In genomic region chr22:19180740-19181410, GRCh38 we compare ENCODE assay signal across 21 cellular contexts. TPM values are rescaled to one million over a fixed set of nuclear protein-coding genes. Genes with fewer than 3 reads are reported as not detected.
"Had no signal": no experiment of that assay in that cellular context is flagged by ENCODE, and none has a peak within 500 bp of the region (broad histone marks: within the 10 kb centered on the region; RNA-seq: fewer than 3 reads in every experiment).

No MANE protein-coding gene starts in this region.

- H3K36me3 Mint-ChIP-seq: stimulated activated memory B cell treated with anti-CD40 and anti-IgM and Interleukin-4, amounts not matched to agents 10 μg/mL and 1 μg/mL and 100 μg/mL, for 72 hours had no signal

- H3K4me3 Mint-ChIP-seq: activated CD4-positive, alpha-beta memory T cell treated with anti-CD3 and anti-CD28 coated beads, Interleukin-2, amount 10 ng/mL, durations not matched to agents 7 days and 5 days; stimulated activated memory B cell treated with anti-CD40 and anti-IgM and Interleukin-4, amounts not matched to agents 10 μg/mL and 1 μg/mL and 100 μg/mL, for 72 hours had no signal

- H3K9me3 Mint-ChIP-seq: activated CD4-positive, alpha-beta memory T cell treated with anti-CD3 and anti-CD28 coated beads, Interleukin-2, amount 10 ng/mL, durations not matched to agents 7 days and 5 days; stimulated activated memory B cell treated with anti-CD40 and anti-IgM and Interleukin-4, amounts not matched to agents 10 μg/mL and 1 μg/mL and 100 μg/mL, for 72 hours had no signal

- DNase-seq: activated CD4-positive, alpha-beta memory T cell treated with anti-CD3 and anti-CD28 coated beads, Interleukin-2, amount 10 ng/mL, durations not matched to agents 7 days and 5 days; activated gamma-delta T cell; activated T-cell treated with anti-CD3 and anti-CD28 coated beads, Interleukin-2, amount 50 U/mL, for 48 hours; caudate nucleus; effector CD4-positive, alpha-beta T cell; esophagus squamous epithelium; hippocampal formation; left ventricle myocardium inferior; sigmoid colon; stimulated activated CD4-positive, alpha-beta T cell treated with anti-CD3 and anti-CD28 coated beads, Interleukin-1b, Interleukin-23, amount 100 ng/mL, for 48 hours; T-helper 9 cell had no signal

- H3K27ac Mint-ChIP-seq: activated CD4-positive, alpha-beta memory T cell treated with anti-CD3 and anti-CD28 coated beads, Interleukin-2, amount 10 ng/mL, durations not matched to agents 7 days and 5 days; stimulated activated memory B cell treated with anti-CD40 and anti-IgM and Interleukin-4, amounts not matched to agents 10 μg/mL and 1 μg/mL and 100 μg/mL, for 72 hours had no signal

- ATAC-seq: pancreas; stimulated activated memory B cell treated with anti-CD40 and anti-IgM and Interleukin-4, amounts not matched to agents 10 μg/mL and 1 μg/mL and 100 μg/mL, for 72 hours had no signal

- H3K4me3 ChIP-seq: coronary artery, esophagus squamous epithelium, left ventricle myocardium inferior, pancreas, sigmoid colon, tibial nerve, vagina had no signal

- H3K27ac ChIP-seq: coronary artery, esophagus squamous epithelium, left ventricle myocardium inferior, pancreas, tibial nerve, vagina had no signal

- H3K9me3 ChIP-seq: esophagus squamous epithelium, left ventricle myocardium inferior, pancreas, sigmoid colon, tibial nerve, vagina had no signal

- H3K36me3 ChIP-seq: left ventricle myocardium inferior, pancreas, sigmoid colon, vagina had no signal

- H3K27me3 ChIP-seq: esophagus squamous epithelium, pancreas, sigmoid colon, tibial nerve, vagina had no signal

- H3K27me3 Mint-ChIP-seq: stimulated activated memory B cell treated with anti-CD40 and anti-IgM and Interleukin-4, amounts not matched to agents 10 μg/mL and 1 μg/mL and 100 μg/mL, for 72 hours had no signal

RNA-seq across cellular contexts. Expression of gene GSC2, which starts 30.8 kb away (rescaled TPM):
- total RNA-seq: activated CD4-positive, alpha-beta memory T cell treated with anti-CD3 and anti-CD28 coated beads, Interleukin-2, amount 10 ng/mL, durations not matched to agents 7 days and 5 days; endothelial cell of umbilical vein; esophagus squamous epithelium; fibroblast of villous mesenchyme; glomerular endothelial cell; kidney epithelial cell; left ventricle myocardium inferior; pancreas; sigmoid colon; subcutaneous adipose tissue; tibial nerve; vagina had no signal

RNA-seq across cellular contexts. Expression of gene TSSK2, which starts 49.8 kb away (rescaled TPM):
- total RNA-seq: activated CD4-positive, alpha-beta memory T cell treated with anti-CD3 and anti-CD28 coated beads, Interleukin-2, amount 10 ng/mL, durations not matched to agents 7 days and 5 days; endothelial cell of umbilical vein; fibroblast of villous mesenchyme; glomerular endothelial cell; kidney epithelial cell; left ventricle myocardium inferior; sigmoid colon; subcutaneous adipose tissue; vagina had no signal
